13 cellular contexts compared by ENCODE assay signal in genomic region chr3:44969170-44969569, GRCh38. TPM values are rescaled to one million over a fixed set of nuclear protein-coding genes. Genes with fewer than 3 reads are reported as not detected.
DNase-seq lines count a peak whose midpoint lies in the region; ATAC-seq, FAIRE-seq and TF ChIP-seq lines count a peak whose summit lies in the region.
"Had no signal": no experiment of that assay in that cellular context is flagged by ENCODE, and none has a peak within 500 bp of the region (broad histone marks: within the 10 kb centered on the region; RNA-seq: fewer than 3 reads in every experiment).

No MANE protein-coding gene starts in this region.

- H3K4me1 Mint-ChIP-seq in activated T-cell treated with anti-CD3 and anti-CD28 coated beads, Interleukin-2, amount 50 U/mL, for 24 hours (ENCODE audit: low read depth) = peaks cover 74% of the 10 kb centered on the region
- H3K4me1 Mint-ChIP-seq in WTC11 = peaks cover 6% of the 10 kb centered on the region; the same call in 1 of the 2 replicates
- peaks cover 29 to 53% of the 10 kb centered on the region in 2 donors for H3K4me1 Mint-ChIP-seq in stimulated activated naive B cell treated with anti-CD40 and anti-IgM and Interleukin-4, amounts not matched to agents 10 μg/mL and 1 μg/mL and 100 μg/mL, for 72 hours
- H3K4me1 Mint-ChIP-seq in HFFc6 (ENCODE audit: low read depth) = peaks cover 24% of the 10 kb centered on the region

- POLR2A ChIA-PET in WTC11 (lab: Charles Lee) = no interaction called here

- TF ChIP-seq POLR2A in GM12892 (IDR thresholded peaks at IDR 0.05; ENCODE audit: low read depth, low read length) = no peak

- CTCF ChIA-PET in WTC11 (lab: Charles Lee) = no interaction called here

- H3K27me3 Mint-ChIP-seq in activated T-cell treated with anti-CD3 and anti-CD28 coated beads, Interleukin-2, amount 50 U/mL, for 24 hours = no peaks in the 10 kb centered on the region
- H3K27me3 Mint-ChIP-seq in WTC11 (ENCODE audit: low read depth) (no peaks in the 10 kb centered on the region), HFFc6 (ENCODE audit: insufficient read depth) (no peaks in the 10 kb centered on the region; the same call in 1 of the 2 replicates)
- H3K27me3 Mint-ChIP-seq in stimulated activated naive B cell treated with anti-CD40 and anti-IgM and Interleukin-4, amounts not matched to agents 10 μg/mL and 1 μg/mL and 100 μg/mL, for 72 hours = no peaks in the 10 kb centered on the region

- peak overlapping the region; percentile 31 for H3K27ac Mint-ChIP-seq in activated T-cell treated with anti-CD3 and anti-CD28 coated beads, Interleukin-2, amount 50 U/mL, for 24 hours
- 0 out of 2 replicates have a peak overlapping the region, but pooled peaks have one; percentile 9 for H3K27ac Mint-ChIP-seq in WTC11
- H3K27ac Mint-ChIP-seq in stimulated activated naive B cell treated with anti-CD40 and anti-IgM and Interleukin-4, amounts not matched to agents 10 μg/mL and 1 μg/mL and 100 μg/mL, for 72 hours = no peak overlapping the region
- H3K27ac Mint-ChIP-seq in HFFc6 = no peak overlapping the region

- no peak overlapping the region for H3K4me3 Mint-ChIP-seq in activated T-cell treated with anti-CD3 and anti-CD28 coated beads, Interleukin-2, amount 50 U/mL, for 24 hours
- H3K4me3 Mint-ChIP-seq in WTC11 (no peak overlapping the region), HFFc6 (no peak overlapping the region)
- H3K4me3 Mint-ChIP-seq in stimulated activated naive B cell treated with anti-CD40 and anti-IgM and Interleukin-4, amounts not matched to agents 10 μg/mL and 1 μg/mL and 100 μg/mL, for 72 hours = no peak overlapping the region

- FAIRE-seq in GM12892 (lab: Jason Lieb, UNC) = no peak
- FAIRE-seq: A549, endothelial cell of umbilical vein had no signal

- H3K36me3 Mint-ChIP-seq in activated T-cell treated with anti-CD3 and anti-CD28 coated beads, Interleukin-2, amount 50 U/mL, for 24 hours (ENCODE audit: low read depth) = peaks cover 6% of the 10 kb centered on the region
- no peaks in the 10 kb centered on the region for H3K36me3 Mint-ChIP-seq in WTC11
- H3K36me3 Mint-ChIP-seq in stimulated activated naive B cell treated with anti-CD40 and anti-IgM and Interleukin-4, amounts not matched to agents 10 μg/mL and 1 μg/mL and 100 μg/mL, for 72 hours = peaks cover 6 to 8% of the 10 kb centered on the region in 2 donors
- H3K36me3 Mint-ChIP-seq in HFFc6 (ENCODE audit: low read depth) = no peaks in the 10 kb centered on the region

- H3K9me3 Mint-ChIP-seq in activated T-cell treated with anti-CD3 and anti-CD28 coated beads, Interleukin-2, amount 50 U/mL, for 24 hours = no peaks in the 10 kb centered on the region
- no peaks in the 10 kb centered on the region for H3K9me3 Mint-ChIP-seq in WTC11
- no peaks in the 10 kb centered on the region for H3K9me3 Mint-ChIP-seq in stimulated activated naive B cell treated with anti-CD40 and anti-IgM and Interleukin-4, amounts not matched to agents 10 μg/mL and 1 μg/mL and 100 μg/mL, for 72 hours
- no peaks in the 10 kb centered on the region for H3K9me3 Mint-ChIP-seq in HFFc6

- TF ChIP-seq CTCF in WTC11 (IDR thresholded peaks at IDR 0.05) (no peak), HFFc6 (IDR thresholded peaks at IDR 0.05) (no peak)

- no peak for DNase-seq in activated T-cell treated with anti-CD3 and anti-CD28 coated beads, Interleukin-2, amount 50 U/mL, for 24 hours
- no peak for DNase-seq in activated T-cell treated with anti-CD3 and anti-CD28 coated beads, Interleukin-2, amount 50 U/mL, for 1 hour
- peak; percentile 22 for DNase-seq in NCI-H69 (lab: John Stamatoyannopoulos, UW)
- DNase-seq in WTC11 (ENCODE audit: low spot score) = no peak
- no peak for DNase-seq in stimulated activated naive B cell treated with anti-CD40 and anti-IgM and Interleukin-4, amounts not matched to agents 10 μg/mL and 1 μg/mL and 100 μg/mL, for 72 hours
- no peak for DNase-seq in HFFc6
- DNase-seq in GM12892 (ENCODE audit: insufficient read length) = no peak
- DNase-seq: activated T-cell treated with anti-CD3 and anti-CD28 coated beads, Interleukin-2, amount 50 U/mL, for 48 hours; NCI-H524 treated with DMSO at 0.1 percent for 48 hours had no signal

- ATAC-seq in WTC11 = no peak
- peak; percentile 74 to 76 for ATAC-seq in stimulated activated naive B cell treated with anti-CD40 and anti-IgM and Interleukin-4, amounts not matched to agents 10 μg/mL and 1 μg/mL and 100 μg/mL, for 72 hours (replicated peaks)
- no peak for ATAC-seq in HG02642 (IDR thresholded peaks at IDR 0.05; ENCODE audit: poor library complexity, unreplicated experiment)
- ATAC-seq: A549 had no signal

TF ChIP-seq in WTC11, 78 proteins besides CTCF, POLR2A, EP300 and RAD21:
- TF ChIP-seq CREM (CRISPR knock-in tag; IDR thresholded peaks at IDR 0.05) = no peak
- no peak for TF ChIP-seq ZNF396 (CRISPR knock-in tag; IDR thresholded peaks at IDR 0.05; ENCODE audit: borderline replicate concordance)
- no peak for TF ChIP-seq ARID4B (CRISPR knock-in tag; IDR thresholded peaks at IDR 0.05; ENCODE audit: borderline replicate concordance)
- no peak for TF ChIP-seq NR2C2 (CRISPR knock-in tag; IDR thresholded peaks at IDR 0.05)
- no peak for TF ChIP-seq ESRRA (CRISPR knock-in tag; IDR thresholded peaks at IDR 0.05; ENCODE audit: borderline replicate concordance)
- TF ChIP-seq ZNF232 (CRISPR knock-in tag; IDR thresholded peaks at IDR 0.05) = no peak
- no peak for TF ChIP-seq MAX (CRISPR knock-in tag; IDR thresholded peaks at IDR 0.05)
- TF ChIP-seq ATF3 (CRISPR knock-in tag; conservative IDR thresholded peaks at IDR 0.05) = no peak
- TF ChIP-seq MXD4 (CRISPR knock-in tag; IDR thresholded peaks at IDR 0.05; ENCODE audit: borderline replicate concordance) = no peak
- no peak for TF ChIP-seq CBFB (CRISPR knock-in tag; IDR thresholded peaks at IDR 0.05; ENCODE audit: low read depth)
- no peak for TF ChIP-seq HMGXB4 (CRISPR knock-in tag; IDR thresholded peaks at IDR 0.05)

RNA-seq across cellular contexts. Expression of gene ZDHHC3, which starts 6.8 kb away (rescaled TPM):
- 57.7 to 59.1 TPM (median 58.0 TPM) in 3 replicates for total RNA-seq in WTC11 (2021)
- 10 to 100 TPM; 55.5 to 74.7 (median 64.4) TPM for total RNA-seq in HFFc6 (2021; fragmentation: NEBNext Ultra II Directional; extraction: Animal tissue kit (Norgen Biotek cat#: 25700))
- polyA plus RNA-seq in GM12892 (2012; ENCODE audit: missing spikeins) = 18.0 TPM

RNA-seq across cellular contexts. Expression of gene EXOSC7, which starts 6.9 kb away (rescaled TPM):
- 85.7 to 96.4 TPM (median 93.0 TPM) in 3 replicates for total RNA-seq in WTC11 (2021)
- total RNA-seq in HFFc6 (2021; fragmentation: NEBNext Ultra II Directional; extraction: Animal tissue kit (Norgen Biotek cat#: 25700)) = 10 to 100 TPM; 41.0 to 54.1 (median 47.9) TPM
- 72.4 TPM for polyA plus RNA-seq in GM12892 (2012; ENCODE audit: missing spikeins)

RNA-seq across cellular contexts. Expression of gene CLEC3B, which starts 56.9 kb away (rescaled TPM):
- total RNA-seq in WTC11 (2021) = 0.57 to 0.92 TPM (median 0.81 TPM) in 3 replicates
- total RNA-seq in HFFc6 (2021; fragmentation: NEBNext Ultra II Directional; extraction: Animal tissue kit (Norgen Biotek cat#: 25700)) = 1 to 10 TPM in 5 of 6 experiments, under 1 TPM in 1; 1.00 to 1.9 (median 1.2) TPM
- not detected for polyA plus RNA-seq in GM12892 (2012; ENCODE audit: missing spikeins)
- total RNA-seq: endothelial cell of umbilical vein, G401 had no signal
- polyA plus RNA-seq: A549 had no signal

Comparison
In these comparisons a context has a peak if more than half of its experiments do, and no peak if none do; other contexts are left out.
1. H3K27ac Mint-ChIP-seq: peak in activated T-cell treated with anti-CD3 and anti-CD28 coated beads, Interleukin-2, amount 50 U/mL, for 24 hours (single experiment) and WTC11 (single experiment); none in stimulated activated naive B cell treated with anti-CD40 and anti-IgM and Interleukin-4, amounts not matched to agents 10 μg/mL and 1 μg/mL and 100 μg/mL, for 72 hours (single experiment) and HFFc6 (single experiment).
2. ATAC-seq: peak in stimulated activated naive B cell treated with anti-CD40 and anti-IgM and Interleukin-4, amounts not matched to agents 10 μg/mL and 1 μg/mL and 100 μg/mL, for 72 hours (2 of 2); none in WTC11 (single experiment) and HG02642 (single experiment).